ENCODE assay signal across 1 cellular context in genomic region chr17:59707182-59707970, GRCh38.
TF ChIP-seq lines count a peak whose summit lies in the region.

Gene PTRH2, minus strand, starts transcription at chr17:59707430. Its CDS starts 9,452 bp downstream, at chr17:59697978.
Gene VMP1, plus strand, starts transcription at chr17:59707654. Its CDS starts 23,793 bp downstream, at chr17:59731447.

TF ChIP-seq in A549, 52 proteins besides CTCF, POLR2A, EP300 and RAD21 (continued from another document):
- TF ChIP-seq E2F6 (IDR thresholded peaks at IDR 0.05; ENCODE audit: borderline replicate concordance, low read depth) (peak; percentile 83), GATA3 (IDR thresholded peaks at IDR 0.05; ENCODE audit: borderline replicate concordance) (peak; percentile 51), CBX8 (IDR thresholded peaks at IDR 0.05) (no peak), HOXA7 (CRISPR knock-in tag; IDR thresholded peaks at IDR 0.05) (no peak), ZC3H11A (IDR thresholded peaks at IDR 0.05) (no peak; the same call in 1 of the 2 replicates), RFX5 (IDR thresholded peaks at IDR 0.05) (no peak), JUNB (IDR thresholded peaks at IDR 0.05) (no peak), NPAS2 (CRISPR knock-in tag; IDR thresholded peaks at IDR 0.05; ENCODE audit: borderline replicate concordance) (no peak), CHD4 (IDR thresholded peaks at IDR 0.05; ENCODE audit: borderline replicate concordance) (no peak), ZNF302 (CRISPR knock-in tag; IDR thresholded peaks at IDR 0.05) (no peak), NFE2L2 (conservative IDR thresholded peaks at IDR 0.05; ENCODE audit: low read length) (0 out of 2 replicates have a peak, but pooled peaks have one; percentile 4), CEBPB (IDR thresholded peaks at IDR 0.05) (peak in 1 of 2 experiments; percentile 72; a peak in 2 of 4 replicates), ZFP36 (IDR thresholded peaks at IDR 0.05; ENCODE audit: borderline replicate concordance, partially characterized antibody) (no peak), KDM1A (IDR thresholded peaks at IDR 0.05; ENCODE audit: low read depth) (no peak), HOXB13 (CRISPR knock-in tag; IDR thresholded peaks at IDR 0.05; ENCODE audit: low read depth) (no peak), RCOR1 (IDR thresholded peaks at IDR 0.05; ENCODE audit: low read depth, low read length) (no peak), HES2 (IDR thresholded peaks at IDR 0.05) (no peak), MAZ (IDR thresholded peaks at IDR 0.05; ENCODE audit: borderline replicate concordance, low read depth, low read length) (no peak; the same call in 1 of the 2 replicates), BHLHE40 (IDR thresholded peaks at IDR 0.05; ENCODE audit: low read depth, low read length) (peak; percentile 94), HEYL (CRISPR knock-in tag; IDR thresholded peaks at IDR 0.05) (no peak), RNF2 (IDR thresholded peaks at IDR 0.05; ENCODE audit: borderline replicate concordance, low read depth) (no peak), MYC (IDR thresholded peaks at IDR 0.05; ENCODE audit: borderline replicate concordance, low read length) (peak; percentile 97), EHMT2 (IDR thresholded peaks at IDR 0.05; ENCODE audit: low read depth) (no peak), REST (IDR thresholded peaks at IDR 0.05) (peak; percentile 91), HOXB5 (CRISPR knock-in tag; IDR thresholded peaks at IDR 0.05) (no peak), JUN (IDR thresholded peaks at IDR 0.05) (peak; percentile 93 to 95), CBX2 (IDR thresholded peaks at IDR 0.05; ENCODE audit: borderline replicate concordance, low read depth) (no peak)
- TF ChIP-seq, protein P1, sequence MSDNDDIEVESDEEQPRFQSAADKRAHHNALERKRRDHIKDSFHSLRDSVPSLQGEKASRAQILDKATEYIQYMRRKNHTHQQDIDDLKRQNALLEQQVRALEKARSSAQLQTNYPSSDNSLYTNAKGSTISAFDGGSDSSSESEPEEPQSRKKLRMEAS (IDR thresholded peaks at IDR 0.05) = peak; percentile 99
- TF ChIP-seq, protein P2, sequence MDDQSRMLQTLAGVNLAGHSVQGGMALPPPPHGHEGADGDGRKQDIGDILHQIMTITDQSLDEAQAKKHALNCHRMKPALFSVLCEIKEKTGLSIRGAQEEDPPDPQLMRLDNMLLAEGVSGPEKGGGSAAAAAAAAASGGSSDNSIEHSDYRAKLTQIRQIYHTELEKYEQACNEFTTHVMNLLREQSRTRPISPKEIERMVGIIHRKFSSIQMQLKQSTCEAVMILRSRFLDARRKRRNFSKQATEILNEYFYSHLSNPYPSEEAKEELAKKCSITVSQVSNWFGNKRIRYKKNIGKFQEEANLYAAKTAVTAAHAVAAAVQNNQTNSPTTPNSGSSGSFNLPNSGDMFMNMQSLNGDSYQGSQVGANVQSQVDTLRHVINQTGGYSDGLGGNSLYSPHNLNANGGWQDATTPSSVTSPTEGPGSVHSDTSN (IDR thresholded peaks at IDR 0.05) = 0 out of 2 replicates have a peak, but pooled peaks have one; percentile 7
- TF ChIP-seq, protein P3, sequence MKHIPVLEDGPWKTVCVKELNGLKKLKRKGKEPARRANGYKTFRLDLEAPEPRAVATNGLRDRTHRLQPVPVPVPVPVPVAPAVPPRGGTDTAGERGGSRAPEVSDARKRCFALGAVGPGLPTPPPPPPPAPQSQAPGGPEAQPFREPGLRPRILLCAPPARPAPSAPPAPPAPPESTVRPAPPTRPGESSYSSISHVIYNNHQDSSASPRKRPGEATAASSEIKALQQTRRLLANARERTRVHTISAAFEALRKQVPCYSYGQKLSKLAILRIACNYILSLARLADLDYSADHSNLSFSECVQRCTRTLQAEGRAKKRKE (CRISPR knock-in tag; IDR thresholded peaks at IDR 0.05; ENCODE audit: low read depth) = 0 out of 2 replicates have a peak, but pooled peaks have one; percentile 11
- TF ChIP-seq, protein P4, sequence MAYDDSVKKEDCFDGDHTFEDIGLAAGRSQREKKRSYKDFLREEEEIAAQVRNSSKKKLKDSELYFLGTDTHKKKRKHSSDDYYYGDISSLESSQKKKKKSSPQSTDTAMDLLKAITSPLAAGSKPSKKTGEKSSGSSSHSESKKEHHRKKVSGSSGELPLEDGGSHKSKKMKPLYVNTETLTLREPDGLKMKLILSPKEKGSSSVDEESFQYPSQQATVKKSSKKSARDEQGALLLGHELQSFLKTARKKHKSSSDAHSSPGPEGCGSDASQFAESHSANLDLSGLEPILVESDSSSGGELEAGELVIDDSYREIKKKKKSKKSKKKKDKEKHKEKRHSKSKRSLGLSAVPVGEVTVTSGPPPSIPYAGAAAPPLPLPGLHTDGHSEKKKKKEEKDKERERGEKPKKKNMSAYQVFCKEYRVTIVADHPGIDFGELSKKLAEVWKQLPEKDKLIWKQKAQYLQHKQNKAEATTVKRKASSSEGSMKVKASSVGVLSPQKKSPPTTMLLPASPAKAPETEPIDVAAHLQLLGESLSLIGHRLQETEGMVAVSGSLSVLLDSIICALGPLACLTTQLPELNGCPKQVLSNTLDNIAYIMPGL (CRISPR knock-in tag; IDR thresholded peaks at IDR 0.05; ENCODE audit: borderline replicate concordance) = no peak
